ENCODE assay signal across 21 cellular contexts in genomic region chr7:153065021-153065420, GRCh38.
"Had no signal": no experiment of that assay in that cellular context is flagged by ENCODE, and none has a peak within 500 bp of the region (broad histone marks: within the 10 kb centered on the region; RNA-seq: fewer than 3 reads in every experiment).

No MANE protein-coding gene starts in this region.

- FAIRE-seq: K562 had no signal

- H3K4me3 ChIP-seq: K562, SJSA1, SK-N-MC had no signal

- H3K4me1 ChIP-seq: SJSA1 had no signal

- H3K4me2 ChIP-seq: KMS-11 had no signal

- DNase-seq: Kasumi-1, MM.1S, NCI-H1092 treated with DMSO at 0.1 percent for 48 hours, NCI-H1436, NCI-H187, NCI-H2029, NCI-H2081 treated with DMSO at 0.1 percent for 48 hours, NCI-H2171 treated with DMSO at 0.1 percent for 48 hours, NCI-H345, NCI-H446 treated with DMSO at 0.1 percent for 48 hours, NCI-H510A treated with DMSO at 0.1 percent for 48 hours, NCI-H526, NCI-H748 treated with DMSO at 0.1 percent for 48 hours, Right ventricle myocardium superior, SIG-M5, T-cell had no signal

- ATAC-seq: K562, Panc1, T-cell had no signal

- H3K9ac ChIP-seq: KMS-11 had no signal

- H3K9me3 ChIP-seq: SJSA1 had no signal

- H3K27me3 ChIP-seq: SJSA1 had no signal

- H3K27ac ChIP-seq: KMS-11, SJSA1, SK-N-MC had no signal

- H3K36me3 ChIP-seq: SJSA1 had no signal
